8 cellular contexts compared by ENCODE assay signal in the genomic region with DNA sequence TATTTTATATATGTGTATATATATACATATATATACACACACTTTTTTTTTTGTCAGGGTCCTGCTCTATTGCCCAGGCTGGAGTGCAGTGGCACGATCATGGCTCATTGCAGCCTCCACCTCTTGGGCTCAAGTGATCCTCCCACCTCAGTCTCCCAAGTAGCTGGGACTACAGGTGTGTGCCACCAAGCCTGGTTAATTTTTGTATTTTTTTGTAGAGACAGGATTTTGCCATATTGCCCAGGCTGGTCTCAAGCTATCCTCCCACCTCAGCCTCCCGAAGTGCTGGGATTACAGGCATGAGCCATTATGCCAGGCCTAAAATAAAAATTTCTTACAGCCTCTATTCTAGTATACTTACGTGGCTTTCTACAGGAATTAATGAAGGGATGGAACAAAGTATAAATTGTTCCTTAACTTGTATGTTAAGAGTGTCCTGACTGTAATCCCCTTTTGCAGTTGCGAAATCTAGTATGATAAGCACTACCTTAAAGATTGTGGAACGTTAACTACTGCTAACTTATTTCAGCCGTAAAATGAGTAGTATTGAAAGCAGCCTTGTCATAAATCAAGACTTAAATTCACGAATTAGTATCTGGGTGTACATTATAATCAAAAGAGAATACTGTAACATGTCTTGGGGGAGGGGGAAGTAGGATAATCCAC. TPM values are rescaled to one million over a fixed set of nuclear protein-coding genes. Genes with fewer than 3 reads are reported as not detected.
DNase-seq lines count a peak whose midpoint lies in the region; ATAC-seq and TF ChIP-seq lines count a peak whose summit lies in the region.
"Had no signal": no experiment of that assay in that cellular context is flagged by ENCODE, and none has a peak within 500 bp of the region (broad histone marks: within the 10 kb centered on the region; RNA-seq: fewer than 3 reads in every experiment).

No MANE protein-coding gene starts in this region.

- H3K18ac ChIP-seq in H9 (ENCODE audit: insufficient read length, low read depth, low read length): no peak overlapping the region

- no peak overlapping the region for H3K14ac ChIP-seq in H9 (ENCODE audit: insufficient read depth, low read length)

- no peak for TF ChIP-seq EP300 in esophagus muscularis mucosa (IDR thresholded peaks at IDR 0.05)

- peaks cover 13% of the 10 kb centered on the region for H3K27me3 Mint-ChIP-seq in H9 (ENCODE audit: low read depth)

- H3K27me3 ChIP-seq in H9 (ENCODE audit: insufficient read depth, low read length) (no peaks in the 10 kb centered on the region), RWPE2 (ENCODE audit: insufficient read depth, poor library complexity, severe bottlenecking) (no peaks in the 10 kb centered on the region), esophagus muscularis mucosa (no peaks in the 10 kb centered on the region), gastrocnemius medialis (no peaks in the 10 kb centered on the region)
- H3K27me3 ChIP-seq: pancreas had no signal

- H3K36me3 Mint-ChIP-seq in H9 (ENCODE audit: insufficient read depth in 1 of 3, low read depth in 3 of 3): peaks cover 0 to 2% (median 0%) of the 10 kb centered on the region in 3 experiments; a peak in 2 of 7 replicates

- no peak for TF ChIP-seq POLR2A in esophagus muscularis mucosa (IDR thresholded peaks at IDR 0.05; ENCODE audit: low read depth)
- no peak for TF ChIP-seq POLR2A in gastrocnemius medialis (IDR thresholded peaks at IDR 0.05)

- intact Hi-C loops in esophagus muscularis mucosa (cut with DNase I) (no loop called here), gastrocnemius medialis (cut with DNase I; ENCODE audit: low total_unique reads) (no loop called here)

- H3T11ph ChIP-seq in H9 (ENCODE audit: low read length): no peak overlapping the region

- H2AFZ ChIP-seq in H9 (ENCODE audit: low read length): no peak overlapping the region

- H3K27ac Mint-ChIP-seq in H9: no peak overlapping the region

- no peak overlapping the region for H3K4me2 ChIP-seq in H9 (ENCODE audit: insufficient read depth, insufficient read length, low read length)

- H2BK120ac ChIP-seq in H9 (ENCODE audit: low read depth, low read length, poor library complexity, severe bottlenecking): no peak overlapping the region

- H3K4me3 ChIP-seq in RWPE2 (ENCODE audit: severe bottlenecking) (peak overlapping the region; percentile 88), esophagus muscularis mucosa (peak overlapping the region in 3 of 4 donors; percentile 0 to 90 (median 71)), gastrocnemius medialis (peak overlapping the region in 3 of 4 donors; percentile 73 to 97 (median 91))

- H3K56ac ChIP-seq in H9 (ENCODE audit: insufficient read length, low read depth, low read length): no peak overlapping the region

- H3K9me3 Mint-ChIP-seq in H9: no peaks in the 10 kb centered on the region; a peak in 1 of 5 replicates

- no peak overlapping the region for H2BK20ac ChIP-seq in H9 (ENCODE audit: low read depth, low read length, poor library complexity, severe bottlenecking)

- H3K4me1 Mint-ChIP-seq in H9: peaks cover 15 to 17% of the 10 kb centered on the region in 2 experiments

- H4K8ac ChIP-seq in H9 (replicated peaks; ENCODE audit: insufficient read length, low read depth, low read length): no peak overlapping the region

- no peaks in the 10 kb centered on the region for H3K79me1 ChIP-seq in H9 (ENCODE audit: insufficient read depth, low read depth, low read length, poor library complexity, severe bottlenecking)

- H2AK5ac ChIP-seq in H9 (ENCODE audit: insufficient read length, low read length): no peak overlapping the region

- H3K4me3 Mint-ChIP-seq in H9: peak overlapping the region; percentile 93 to 98

- H2BK15ac ChIP-seq in H9 (ENCODE audit: low read depth, low read length): no peak overlapping the region

- DNase-seq in H9: no peak
- no peak for DNase-seq in RWPE2 (ENCODE audit: low spot score)
- DNase-seq in esophagus muscularis mucosa (ENCODE audit: extremely low spot score): no peak
- DNase-seq in gastrocnemius medialis: peak in 1 of 2 donors; percentile 16
- no peak for DNase-seq in medulla oblongata (ENCODE audit: extremely low spot score)
- DNase-seq: pancreas had no signal

- H3K27ac ChIP-seq in H9 (ENCODE audit: insufficient read length, low read depth, low read length): no peak overlapping the region
- H3K27ac ChIP-seq in RWPE2 (ENCODE audit: poor library complexity, severe bottlenecking): no peak overlapping the region
- H3K27ac ChIP-seq in esophagus muscularis mucosa (replicated peaks in 1 of 4): peak overlapping the region in 3 of 4 donors; percentile 90 to 91 (median 91)
- H3K27ac ChIP-seq in gastrocnemius medialis: peak overlapping the region; percentile 88 to 94 (median 92)

- H3K79me2 ChIP-seq in H9 (ENCODE audit: insufficient read depth, low read length): no peaks in the 10 kb centered on the region

- H3K23me2 ChIP-seq in H9 (ENCODE audit: insufficient read length, low read depth, low read length, poor library complexity, severe bottlenecking): peaks cover 7% of the 10 kb centered on the region

- no peak overlapping the region for H4K5ac ChIP-seq in H9 (ENCODE audit: insufficient read length, low read depth, low read length)

- H3K36me3 ChIP-seq in RWPE2 (ENCODE audit: low read depth): peaks cover 23% of the 10 kb centered on the region
- H3K36me3 ChIP-seq in esophagus muscularis mucosa: no peaks in the 10 kb centered on the region
- H3K36me3 ChIP-seq in gastrocnemius medialis: no peaks in the 10 kb centered on the region
- H3K36me3 ChIP-seq: pancreas had no signal

- no peak overlapping the region for H3K4ac ChIP-seq in H9 (ENCODE audit: low read depth, low read length)

- no peak overlapping the region for H4K91ac ChIP-seq in H9 (ENCODE audit: insufficient read length, low read depth, low read length)

- no peak overlapping the region for H3K9ac ChIP-seq in H9 (ENCODE audit: extremely low read depth, insufficient read length, low read length)

- H3K4me1 ChIP-seq in H9 (ENCODE audit: insufficient read depth, low read length): peaks cover 2% of the 10 kb centered on the region; the same call in 1 of the 2 replicates
- peaks cover 10% of the 10 kb centered on the region for H3K4me1 ChIP-seq in RWPE2 (ENCODE audit: insufficient read depth, poor library complexity, severe bottlenecking)
- peaks cover 5 to 44% (median 30%) of the 10 kb centered on the region in 4 donors for H3K4me1 ChIP-seq in esophagus muscularis mucosa
- peaks cover 20 to 26% of the 10 kb centered on the region in 2 donors for H3K4me1 ChIP-seq in gastrocnemius medialis

- TF ChIP-seq CTCF in H9 (conservative IDR thresholded peaks at IDR 0.05) (no peak), RWPE2 (IDR thresholded peaks at IDR 0.05; ENCODE audit: poor library complexity, severe bottlenecking) (no peak), esophagus muscularis mucosa (IDR thresholded peaks at IDR 0.05) (no peak), gastrocnemius medialis (IDR thresholded peaks at IDR 0.05 in 4 of 5, conservative IDR thresholded peaks at IDR 0.05 in 1 of 5) (no peak)

- H2BK5ac ChIP-seq in H9 (ENCODE audit: insufficient read length, low read length): no peak overlapping the region

- H3K9me3 ChIP-seq in H9 (ENCODE audit: control insufficient read depth, low read depth, low read length) (no peaks in the 10 kb centered on the region), RWPE2 (ENCODE audit: severe bottlenecking) (no peaks in the 10 kb centered on the region), esophagus muscularis mucosa (no peaks in the 10 kb centered on the region), gastrocnemius medialis (no peaks in the 10 kb centered on the region)
- H3K9me3 ChIP-seq: pancreas had no signal

- no peak overlapping the region for H3K23ac ChIP-seq in H9 (ENCODE audit: insufficient read length, low read depth, low read length)

- in situ Hi-C loops in gastrocnemius medialis (cut with MboI; ENCODE audit: low sequenced_read_pairs in 4 of 4): loop anchor here in 1 of 4 donors (25.0 kb wide), 1 partner anchor 221 kb away; a partner anchor contains a TSS

- no peaks in the 10 kb centered on the region for H4K20me1 ChIP-seq in H9 (ENCODE audit: control insufficient read depth, insufficient read depth, insufficient read length)

- no peak overlapping the region for H2BK12ac ChIP-seq in H9 (ENCODE audit: insufficient read length, low read depth, low read length)

- ATAC-seq in RWPE2 (ENCODE audit: low read depth) (no peak), gastrocnemius medialis (no peak), GM19328 (IDR thresholded peaks at IDR 0.05; ENCODE audit: unreplicated experiment) (no peak), GM19395 (IDR thresholded peaks at IDR 0.05; ENCODE audit: unreplicated experiment) (no peak)

- no CpG with 5 or more reads among the region's 7 CpGs for WGBS in H9 (ENCODE audit: extremely low coverage, insufficient read length, low lambda C conversion rate)
- WGBS in esophagus muscularis mucosa: 69% methylated on average over 7 of the region's 7 CpGs

RNA-seq across cellular contexts. Expression of a gene that starts 2.1 kb away (rescaled TPM):
- total RNA-seq in H9 (2021) (9.8 and 9.9 TPM in 2 replicates), esophagus muscularis mucosa (10 to 100 TPM; 10.3 to 16.4 (median 12.8) TPM), gastrocnemius medialis (10 to 100 TPM in 3 of 4 donors, 1 to 10 TPM in 1; 9.8 to 14.4 (median 11.3) TPM)

RNA-seq across cellular contexts. Expression of a gene that starts 59.9 kb away (rescaled TPM):
- total RNA-seq in H9 (2021) (0.50 and 0.70 TPM in 2 replicates), esophagus muscularis mucosa (under 1 TPM; 0.33 to 0.80 (median 0.56) TPM), gastrocnemius medialis (under 1 TPM; 0.24 to 0.66 (median 0.38) TPM)

Comparison
In these comparisons a context has a peak if more than half of its experiments do, and no peak if none do; other contexts are left out.
1. H3K27ac ChIP-seq: peak in esophagus muscularis mucosa (3 of 4) and gastrocnemius medialis (4 of 4); none in H9 (single experiment) and RWPE2 (single experiment).
2. Peak in every context shown above with its lines, with median percentiles within 50 percentile points of each other: H3K4me3 ChIP-seq.